20 cellular contexts compared by ENCODE assay signal in the genomic region with DNA sequence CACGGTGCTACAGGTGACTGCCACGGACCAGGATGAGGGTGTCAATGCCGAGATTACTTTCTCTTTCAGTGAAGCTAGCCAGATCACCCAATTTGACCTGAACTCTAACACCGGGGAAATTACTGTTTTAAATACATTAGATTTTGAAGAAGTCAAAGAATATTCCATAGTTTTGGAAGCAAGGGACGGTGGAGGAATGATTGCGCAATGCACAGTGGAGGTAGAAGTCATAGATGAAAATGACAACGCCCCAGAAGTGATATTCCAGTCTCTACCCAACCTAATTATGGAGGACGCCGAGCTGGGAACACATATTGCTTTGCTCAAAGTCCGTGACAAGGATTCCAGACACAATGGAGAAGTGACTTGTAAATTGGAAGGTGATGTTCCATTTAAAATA. TPM values are rescaled to one million over a fixed set of nuclear protein-coding genes. Genes with fewer than 3 reads are reported as not detected.
DNase-seq lines count a peak whose midpoint lies in the region; ATAC-seq and TF ChIP-seq lines count a peak whose summit lies in the region.
"Had no signal": no experiment of that assay in that cellular context is flagged by ENCODE, and none has a peak within 500 bp of the region (broad histone marks: within the 10 kb centered on the region; RNA-seq: fewer than 3 reads in every experiment).

No MANE protein-coding gene starts in this region.

- H4K20me1 ChIP-seq in osteoblast (ENCODE audit: insufficient read depth, low read length) = no peaks in the 10 kb centered on the region

- peaks cover 72% of the 10 kb centered on the region for H3K9me3 ChIP-seq in HUES6 (ENCODE audit: control insufficient read depth, insufficient read depth, low read depth, low read length)
- H3K9me3 ChIP-seq in adipocyte (ENCODE audit: control insufficient read depth, low read length) = peaks cover 63% of the 10 kb centered on the region
- peaks cover 18% of the 10 kb centered on the region for H3K9me3 ChIP-seq in osteoblast (ENCODE audit: low read depth, low read length)
- peaks cover 84% of the 10 kb centered on the region for H3K9me3 ChIP-seq in lower lobe of right lung

- H3K27ac ChIP-seq in HUES6 (ENCODE audit: low read depth, low read length) (no peak overlapping the region), osteoblast (ENCODE audit: low read depth, low read length) (no peak overlapping the region), lower lobe of right lung (no peak overlapping the region)
- H3K27ac ChIP-seq: heart left ventricle, RWPE1, spleen had no signal

- in situ Hi-C loops in KBM-7 (cut with MboI; ENCODE audit: low pct_unique_long_range_greater_than_20kb, low sequenced_read_pairs) = no loop called here

- no peak overlapping the region for H2AFZ ChIP-seq in osteoblast (ENCODE audit: low read length)

- no peak for DNase-seq in adipocyte (ENCODE audit: low read depth)
- DNase-seq in osteoblast (ENCODE audit: insufficient read length, low spot score, missing footprints) = no peak
- no peak for DNase-seq in lower lobe of right lung
- DNase-seq in KBM-7 = no peak
- DNase-seq: activated CD4-positive, CD25-positive, alpha-beta regulatory T cell treated with anti-CD3 and anti-CD28 coated beads, Interleukin-2, amount 50 U/mL, for 72 hours; activated CD8-positive, alpha-beta memory T cell treated with anti-CD3 and anti-CD28 coated beads, Interleukin-2, amount 10 ng/mL, durations not matched to agents 7 days and 5 days; cerebellar nuclear complex; COR-L47; effector memory CD8-positive, alpha-beta T cell; heart left ventricle; MV-4-11; natural killer cell; NCI-H187 treated with DMSO at 0.1 percent for 48 hours; NCI-H446; NK-92 treated with Interleukin-12 subunit alpha and Interleukin-12 subunit beta, amount 100 ng/mL, for 24 hours; spleen; stimulated activated CD8-positive, alpha-beta memory T cell treated with anti-CD3 and anti-CD28 coated beads, Interleukin-4, amount 100 ng/mL, for 48 hours; substantia nigra had no signal

- peaks cover 12% of the 10 kb centered on the region for H3K27me3 ChIP-seq in HUES6 (ENCODE audit: control insufficient read depth, insufficient read depth, low read length)
- H3K27me3 ChIP-seq in adipocyte (replicated peaks; ENCODE audit: control insufficient read depth, insufficient read depth, low read length) = no peaks in the 10 kb centered on the region
- H3K27me3 ChIP-seq in osteoblast (ENCODE audit: insufficient read depth, low read length) = no peaks in the 10 kb centered on the region
- peaks cover 23% of the 10 kb centered on the region for H3K27me3 ChIP-seq in lower lobe of right lung (ENCODE audit: low read depth)

- intact Hi-C loops in lower lobe of right lung (cut with DNase I) = no loop called here

- H3K4me1 ChIP-seq in HUES6 (ENCODE audit: control insufficient read depth, insufficient read depth, low read length) (no peaks in the 10 kb centered on the region), adipocyte (ENCODE audit: control insufficient read depth, insufficient read depth, low read length) (no peaks in the 10 kb centered on the region), osteoblast (ENCODE audit: insufficient read depth, low read length) (no peaks in the 10 kb centered on the region), lower lobe of right lung (no peaks in the 10 kb centered on the region)
- H3K4me1 ChIP-seq: spleen had no signal

- no peak for TF ChIP-seq CTCF in osteoblast (IDR thresholded peaks at IDR 0.05; ENCODE audit: extremely low read depth, low read depth, low read length)
- TF ChIP-seq CTCF in lower lobe of right lung (IDR thresholded peaks at IDR 0.05) = no peak

- H3K79me2 ChIP-seq in osteoblast (ENCODE audit: insufficient read depth, low read length) = no peaks in the 10 kb centered on the region

- H3K9ac ChIP-seq in HUES6 (ENCODE audit: low read length) (no peak overlapping the region), adipocyte (ENCODE audit: low read length) (no peak overlapping the region)

- H3K4me3 ChIP-seq in HUES6 (ENCODE audit: low read depth, low read length) = peak overlapping the region; percentile 35
- H3K4me3 ChIP-seq in adipocyte (ENCODE audit: low read length) = peak overlapping the region; percentile 55
- H3K4me3 ChIP-seq in osteoblast (ENCODE audit: insufficient read depth, low read length) = peak overlapping the region; percentile 47
- no peak overlapping the region for H3K4me3 ChIP-seq in lower lobe of right lung
- H3K4me3 ChIP-seq: heart left ventricle had no signal

- ATAC-seq in lower lobe of right lung = no peak
- ATAC-seq: activated CD8-positive, alpha-beta memory T cell treated with anti-CD3 and anti-CD28 coated beads, Interleukin-2, amount 10 ng/mL, durations not matched to agents 7 days and 5 days; effector memory CD8-positive, alpha-beta T cell had no signal

- H3K36me3 ChIP-seq in HUES6 (ENCODE audit: control insufficient read depth, insufficient read depth, low read length) (peaks cover 31% of the 10 kb centered on the region), adipocyte (ENCODE audit: control insufficient read depth, insufficient read depth, low read length, severe bottlenecking) (no peaks in the 10 kb centered on the region), osteoblast (ENCODE audit: insufficient read depth, low read length) (peaks cover 4% of the 10 kb centered on the region), lower lobe of right lung (no peaks in the 10 kb centered on the region)

- peak overlapping the region; percentile 20 for H3K4me2 ChIP-seq in osteoblast (ENCODE audit: insufficient read depth, low read length)

RNA-seq across cellular contexts. Expression of a gene that starts 1.2 kb away (rescaled TPM):
- 14.1 and 15.9 TPM in 2 replicates for total RNA-seq in osteoblast
- total RNA-seq in lower lobe of right lung = 5.3 TPM

RNA-seq across cellular contexts. Expression of a gene that starts 3.8 kb away (rescaled TPM):
- total RNA-seq in osteoblast (3.5 and 3.6 TPM in 2 replicates), lower lobe of right lung (1.5 TPM)
- total RNA-seq: activated CD8-positive, alpha-beta memory T cell treated with anti-CD3 and anti-CD28 coated beads, Interleukin-2, amount 10 ng/mL, durations not matched to agents 7 days and 5 days had no signal

RNA-seq across cellular contexts. Expression of a gene that starts 6.1 kb away (rescaled TPM):
- total RNA-seq in osteoblast = 6.5 TPM in 2 replicates
- 1.9 TPM for total RNA-seq in lower lobe of right lung

RNA-seq across cellular contexts. Expression of a gene that starts 9.1 kb away (rescaled TPM):
- total RNA-seq in osteoblast (21.5 and 24.2 TPM in 2 replicates), lower lobe of right lung (9.1 TPM)
- total RNA-seq: activated CD8-positive, alpha-beta memory T cell treated with anti-CD3 and anti-CD28 coated beads, Interleukin-2, amount 10 ng/mL, durations not matched to agents 7 days and 5 days had no signal

RNA-seq across cellular contexts. Expression of a gene that starts 13.9 kb away (rescaled TPM):
- total RNA-seq in osteoblast (6.2 and 6.5 TPM in 2 replicates), lower lobe of right lung (4.8 TPM)
- total RNA-seq: activated CD8-positive, alpha-beta memory T cell treated with anti-CD3 and anti-CD28 coated beads, Interleukin-2, amount 10 ng/mL, durations not matched to agents 7 days and 5 days had no signal
